Comparison of ENCODE assay signal across 22 cellular contexts in the genomic region with DNA sequence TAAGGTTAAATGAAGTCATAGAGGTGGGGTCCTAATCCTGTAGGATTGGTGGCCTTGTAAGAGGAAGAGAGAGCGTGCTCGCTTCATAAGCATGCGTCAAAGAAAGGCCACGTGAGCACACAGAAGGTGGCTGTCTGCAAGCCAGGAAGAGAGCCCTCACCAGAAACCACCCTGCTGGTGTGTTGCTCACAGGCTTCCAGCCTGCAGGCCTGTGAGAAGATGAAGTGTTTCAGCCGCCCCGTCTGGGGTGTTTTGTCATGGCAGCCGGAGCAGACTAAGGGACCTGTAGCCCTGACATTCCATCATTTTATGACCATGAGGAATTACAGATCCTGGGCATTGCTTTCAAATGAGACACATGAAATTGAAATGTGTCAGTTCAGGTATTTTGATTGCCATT. TPM values are rescaled to one million over a fixed set of nuclear protein-coding genes. Genes with fewer than 3 reads are reported as not detected.
DNase-seq lines count a peak whose midpoint lies in the region; ATAC-seq, FAIRE-seq and TF ChIP-seq lines count a peak whose summit lies in the region.
"Had no signal": no experiment of that assay in that cellular context is flagged by ENCODE, and none has a peak within 500 bp of the region (broad histone marks: within the 10 kb centered on the region; RNA-seq: fewer than 3 reads in every experiment).

No MANE protein-coding gene starts in this region.

- H3K27me3 Mint-ChIP-seq in natural killer cell (ENCODE audit: low read depth in 2 of 2), result no peaks in the 10 kb centered on the region
- H3K27me3 Mint-ChIP-seq in natural killer cell treated with Interleukin-12 subunit alpha and Interleukin-12 subunit beta and Interleukin-15 and Interleukin-18, amount 100 ng/mL, for 72 hours, result no peaks in the 10 kb centered on the region
- no peaks in the 10 kb centered on the region for H3K27me3 Mint-ChIP-seq in endodermal cell (ENCODE audit: insufficient read depth)
- H3K27me3 Mint-ChIP-seq in type B pancreatic cell, result no peaks in the 10 kb centered on the region
- H3K27me3 Mint-ChIP-seq: CD4-positive, alpha-beta memory T cell had no signal

- FAIRE-seq in kidney (lab: Jason Lieb, UNC), result no peak

- H3K9ac ChIP-seq in endodermal cell (ENCODE audit: extremely low read depth, low read length, poor library complexity, severe bottlenecking) (no peak overlapping the region), kidney (ENCODE audit: low read length in 2 of 2) (no peak overlapping the region)
- H3K9ac ChIP-seq: BLaER1, GM23248 had no signal

- no peaks in the 10 kb centered on the region for H3K27me3 ChIP-seq in endodermal cell (ENCODE audit: control insufficient read depth, insufficient read depth, low read length, poor library complexity, severe bottlenecking)
- H3K27me3 ChIP-seq in lower lobe of right lung (ENCODE audit: low read depth), result no peaks in the 10 kb centered on the region
- H3K27me3 ChIP-seq: BLaER1 had no signal

- H3K4me1 Mint-ChIP-seq in natural killer cell (peaks cover 34 to 42% of the 10 kb centered on the region in 2 donors), endodermal cell (peaks cover 25% of the 10 kb centered on the region), type B pancreatic cell (ENCODE audit: unreplicated experiment) (peaks cover 35% of the 10 kb centered on the region)
- H3K4me1 Mint-ChIP-seq in natural killer cell treated with Interleukin-12 subunit alpha and Interleukin-12 subunit beta and Interleukin-15 and Interleukin-18, amount 100 ng/mL, for 72 hours (ENCODE audit: low read depth in 2 of 2), result peaks cover 10 to 41% of the 10 kb centered on the region in 2 donors

- no peak overlapping the region for H3K27ac ChIP-seq in endodermal cell (ENCODE audit: low read depth, low read length)
- no peak overlapping the region for H3K27ac ChIP-seq in lower lobe of right lung
- no peak overlapping the region for H3K27ac ChIP-seq in kidney (ENCODE audit: low read depth in 2 of 2, low read length in 2 of 2)
- no peak overlapping the region for H3K27ac ChIP-seq in substantia nigra (ENCODE audit: low read depth, low read length, poor library complexity, severe bottlenecking)
- H3K27ac ChIP-seq: BLaER1, GM23248, PC-9, RWPE1 had no signal

- no peak for DNase-seq in natural killer cell
- DNase-seq in natural killer cell treated with Interleukin-12 subunit alpha and Interleukin-12 subunit beta and Interleukin-15 and Interleukin-18, amount 100 ng/mL, for 72 hours (ENCODE audit: low spot score), result no peak
- no peak for DNase-seq in endodermal cell
- DNase-seq in lower lobe of right lung, result peak; percentile 10
- DNase-seq in type B pancreatic cell (ENCODE audit: extremely low spot score, unreplicated experiment), result no peak
- no peak for DNase-seq in kidney
- DNase-seq in substantia nigra (lab: John Stamatoyannopoulos, UW), result no peak
- DNase-seq: Calu3; CD4-positive, alpha-beta memory T cell; GF-D8; GM23248; KG1; NCI-H1105 treated with DMSO at 0.1 percent for 48 hours; NCI-H1694 treated with DMSO at 0.1 percent for 48 hours; NCI-H2107; NCI-H2227 treated with DMSO at 0.1 percent for 48 hours; NCI-H524 treated with DMSO at 0.1 percent for 48 hours; PC-9; SIG-M5 had no signal

- WGBS in endodermal cell (ENCODE audit: insufficient coverage in 1 of 2, insufficient read length in 1 of 2), 2 experiments, result 91 to 93% methylated on average over 6 to 7 of the region's 7 CpGs

- intact Hi-C loops in natural killer cell (cut with micrococcal nuclease) (no loop called here), lower lobe of right lung (cut with DNase I) (no loop called here), kidney (cut with DNase I) (no loop called here)

- H3K9me3 Mint-ChIP-seq in natural killer cell, result no peaks in the 10 kb centered on the region
- H3K9me3 Mint-ChIP-seq in natural killer cell treated with Interleukin-12 subunit alpha and Interleukin-12 subunit beta and Interleukin-15 and Interleukin-18, amount 100 ng/mL, for 72 hours, result no peaks in the 10 kb centered on the region
- no peaks in the 10 kb centered on the region for H3K9me3 Mint-ChIP-seq in endodermal cell
- no peaks in the 10 kb centered on the region for H3K9me3 Mint-ChIP-seq in type B pancreatic cell
- H3K9me3 Mint-ChIP-seq: CD4-positive, alpha-beta memory T cell had no signal

- H3K4me1 ChIP-seq in endodermal cell (ENCODE audit: control insufficient read depth, insufficient read depth, low read length) (peaks cover 13% of the 10 kb centered on the region), lower lobe of right lung (peaks cover 16% of the 10 kb centered on the region), kidney (ENCODE audit: control insufficient read depth in 1 of 2, insufficient read depth in 1 of 2, low read depth in 1 of 2, low read length in 2 of 2) (peaks cover 41 to 46% of the 10 kb centered on the region in 2 donors)

- peak overlapping the region; percentile 1 to 14 for H3K27ac Mint-ChIP-seq in natural killer cell
- H3K27ac Mint-ChIP-seq in natural killer cell treated with Interleukin-12 subunit alpha and Interleukin-12 subunit beta and Interleukin-15 and Interleukin-18, amount 100 ng/mL, for 72 hours, result no peak overlapping the region
- peak overlapping the region; percentile 67 for H3K27ac Mint-ChIP-seq in endodermal cell
- peak overlapping the region; percentile 96 for H3K27ac Mint-ChIP-seq in type B pancreatic cell

- H3K36me3 ChIP-seq in endodermal cell (ENCODE audit: control insufficient read depth, insufficient read depth, low read length) (peaks cover 52% of the 10 kb centered on the region), lower lobe of right lung (peaks cover 45% of the 10 kb centered on the region), kidney (ENCODE audit: control insufficient read depth in 1 of 2, insufficient read depth in 2 of 2, low read length in 2 of 2) (peaks cover 11 to 14% of the 10 kb centered on the region in 2 donors)

- no peak for TF ChIP-seq CTCF in natural killer cell (IDR thresholded peaks at IDR 0.05)
- no peak for TF ChIP-seq CTCF in endodermal cell (conservative IDR thresholded peaks at IDR 0.05)
- no peak for TF ChIP-seq CTCF in lower lobe of right lung (IDR thresholded peaks at IDR 0.05)
- TF ChIP-seq CTCF in type B pancreatic cell (conservative IDR thresholded peaks at IDR 0.05), result no peak
- TF ChIP-seq CTCF in kidney (IDR thresholded peaks at IDR 0.05; ENCODE audit: borderline replicate concordance, extremely low read depth, insufficient read depth), result no peak

- ATAC-seq in natural killer cell (no peak), lower lobe of right lung (no peak), HG03095 (IDR thresholded peaks at IDR 0.05; ENCODE audit: unreplicated experiment) (no peak)
- ATAC-seq in natural killer cell treated with Interleukin-12 subunit alpha and Interleukin-12 subunit beta and Interleukin-15 and Interleukin-18, amount 100 ng/mL, for 72 hours, result no peak

- H3K9me3 ChIP-seq in endodermal cell (ENCODE audit: control insufficient read depth, low read length), result no peaks in the 10 kb centered on the region
- H3K9me3 ChIP-seq in lower lobe of right lung, result no peaks in the 10 kb centered on the region
- no peaks in the 10 kb centered on the region for H3K9me3 ChIP-seq in kidney (ENCODE audit: control insufficient read depth in 1 of 2, low read length in 2 of 2)
- H3K9me3 ChIP-seq: BLaER1 had no signal

- H3K4me3 Mint-ChIP-seq in natural killer cell (no peak overlapping the region), endodermal cell (no peak overlapping the region), type B pancreatic cell (peak overlapping the region; percentile 64)
- no peak overlapping the region for H3K4me3 Mint-ChIP-seq in natural killer cell treated with Interleukin-12 subunit alpha and Interleukin-12 subunit beta and Interleukin-15 and Interleukin-18, amount 100 ng/mL, for 72 hours
- H3K4me3 Mint-ChIP-seq: CD4-positive, alpha-beta memory T cell had no signal

- H3K4me3 ChIP-seq in endodermal cell (ENCODE audit: low read length) (no peak overlapping the region), lower lobe of right lung (no peak overlapping the region), kidney (ENCODE audit: low read length in 2 of 2) (no peak overlapping the region)
- H3K4me3 ChIP-seq: BLaER1, GM23248, PC-9 had no signal

- H3K36me3 Mint-ChIP-seq in natural killer cell, result no peaks in the 10 kb centered on the region
- H3K36me3 Mint-ChIP-seq in natural killer cell treated with Interleukin-12 subunit alpha and Interleukin-12 subunit beta and Interleukin-15 and Interleukin-18, amount 100 ng/mL, for 72 hours, result no peaks in the 10 kb centered on the region
- H3K36me3 Mint-ChIP-seq in endodermal cell (ENCODE audit: low read depth), result peaks cover 40% of the 10 kb centered on the region
- peaks cover 7% of the 10 kb centered on the region for H3K36me3 Mint-ChIP-seq in type B pancreatic cell

RNA-seq across cellular contexts. Expression of gene AP2A2, which starts 32.4 kb away (rescaled TPM):
- total RNA-seq in natural killer cell, result 100 to 1,000 TPM in 1 of 3 donors, 10 to 100 TPM in 2; 57.2 to 120 (median 82.9) TPM
- total RNA-seq in natural killer cell treated with Interleukin-12 subunit alpha and Interleukin-12 subunit beta and Interleukin-15 and Interleukin-18, amount 100 ng/mL, for 72 hours, result 10 to 100 TPM; 51.6 to 75.1 TPM
- 10 to 100 TPM; 79.4 to 97.7 TPM for total RNA-seq in endodermal cell
- polyA plus RNA-seq in endodermal cell (2013, experiment 1 of 2), result 62.5 TPM
- 49.7 TPM for polyA plus RNA-seq in endodermal cell (2013, experiment 2 of 2)
- 130 TPM for total RNA-seq in lower lobe of right lung
- total RNA-seq in type B pancreatic cell (ENCODE audit: low replicate concordance), result 82.6 and 109 TPM in 2 replicates
- 144 TPM for total RNA-seq in kidney
- 76.5 TPM for polyA plus RNA-seq in kidney (ENCODE audit: insufficient read depth, low read depth, low replicate concordance)

RNA-seq across cellular contexts. Expression of gene CHID1, which starts 47.5 kb away (rescaled TPM):
- 10 to 100 TPM; 32.6 to 40.3 (median 33.2) TPM for total RNA-seq in natural killer cell
- total RNA-seq in natural killer cell treated with Interleukin-12 subunit alpha and Interleukin-12 subunit beta and Interleukin-15 and Interleukin-18, amount 100 ng/mL, for 72 hours, result 100 to 1,000 TPM in 1 of 2 donors, 10 to 100 TPM in 1; 64.8 to 115 TPM
- total RNA-seq in endodermal cell, result 10 to 100 TPM; 82.0 to 83.5 TPM
- polyA plus RNA-seq in endodermal cell (2013, experiment 1 of 2), result 63.9 TPM
- polyA plus RNA-seq in endodermal cell (2013, experiment 2 of 2), result 63.6 TPM
- total RNA-seq in lower lobe of right lung, result 65.0 TPM
- 98.9 and 100 TPM in 2 replicates for total RNA-seq in type B pancreatic cell (ENCODE audit: low replicate concordance)
- total RNA-seq in kidney, result 82.2 TPM
- 128 TPM for polyA plus RNA-seq in kidney (ENCODE audit: insufficient read depth, low read depth, low replicate concordance)

Comparison
In these comparisons a context has a peak if more than half of its experiments do, and no peak if none do; other contexts are left out.
1. H3K27ac Mint-ChIP-seq: peak in natural killer cell (2 of 2), endodermal cell (single experiment) and type B pancreatic cell (single experiment); none in natural killer cell treated with Interleukin-12 subunit alpha and Interleukin-12 subunit beta and Interleukin-15 and Interleukin-18, amount 100 ng/mL, for 72 hours (0 of 2).